In the genomic region with DNA sequence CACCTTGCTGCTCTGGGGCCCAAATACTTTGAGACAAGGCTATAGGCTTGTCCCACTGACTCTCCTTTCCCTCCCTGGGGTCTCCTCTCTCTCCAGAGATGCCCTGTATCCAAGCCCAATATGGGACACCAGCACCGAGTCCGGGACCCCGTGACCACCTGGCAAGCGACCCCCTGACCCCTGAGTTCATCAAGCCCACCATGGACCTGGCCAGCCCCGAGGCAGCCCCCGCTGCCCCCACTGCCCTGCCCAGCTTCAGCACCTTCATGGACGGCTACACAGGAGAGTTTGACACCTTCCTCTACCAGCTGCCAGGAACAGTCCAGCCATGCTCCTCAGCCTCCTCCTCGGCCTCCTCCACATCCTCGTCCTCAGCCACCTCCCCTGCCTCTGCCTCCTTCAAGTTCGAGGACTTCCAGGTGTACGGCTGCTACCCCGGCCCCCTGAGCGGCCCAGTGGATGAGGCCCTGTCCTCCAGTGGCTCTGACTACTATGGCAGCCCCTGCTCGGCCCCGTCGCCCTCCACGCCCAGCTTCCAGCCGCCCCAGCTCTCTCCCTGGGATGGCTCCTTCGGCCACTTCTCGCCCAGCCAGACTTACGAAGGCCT, we compare ENCODE assay signal across 1 cellular context.
TF ChIP-seq lines count a peak whose summit lies in the region.

No MANE protein-coding gene starts in this region.

TF ChIP-seq in WTC11, 78 proteins besides CTCF, POLR2A, EP300 and RAD21 (continued from another document):
- no peak for TF ChIP-seq RELA (CRISPR knock-in tag; IDR thresholded peaks at IDR 0.05; ENCODE audit: borderline replicate concordance)
- no peak for TF ChIP-seq OVOL2 (CRISPR knock-in tag; IDR thresholded peaks at IDR 0.05; ENCODE audit: borderline replicate concordance)
- TF ChIP-seq, protein P1, sequence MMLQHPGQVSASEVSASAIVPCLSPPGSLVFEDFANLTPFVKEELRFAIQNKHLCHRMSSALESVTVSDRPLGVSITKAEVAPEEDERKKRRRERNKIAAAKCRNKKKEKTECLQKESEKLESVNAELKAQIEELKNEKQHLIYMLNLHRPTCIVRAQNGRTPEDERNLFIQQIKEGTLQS (CRISPR knock-in tag; conservative IDR thresholded peaks at IDR 0.05) = no peak
- TF ChIP-seq ESRRA (CRISPR knock-in tag; IDR thresholded peaks at IDR 0.05; ENCODE audit: borderline replicate concordance) = no peak
TF ChIP-seq in WTC11: peak in this region for 0.
